In genomic region chr5:56681346-56681745, GRCh38 we compare ENCODE assay signal across 20 cellular contexts.
DNase-seq lines count a peak whose midpoint lies in the region; ATAC-seq and TF ChIP-seq lines count a peak whose summit lies in the region.
"Had no signal": no experiment of that assay in that cellular context is flagged by ENCODE, and none has a peak within 500 bp of the region (broad histone marks: within the 10 kb centered on the region; RNA-seq: fewer than 3 reads in every experiment).

No MANE protein-coding gene starts in this region.

- no peak overlapping the region for H3K4me3 ChIP-seq in SK-N-SH (ENCODE audit: low read depth in 2 of 2, low read length in 1 of 2)
- H3K4me3 ChIP-seq: HAP-1, prostate gland, upper lobe of left lung had no signal

- no peak for TF ChIP-seq CTCF in SK-N-SH (IDR thresholded peaks at IDR 0.05)
- no peak for TF ChIP-seq CTCF in chondrocyte (IDR thresholded peaks at IDR 0.05)

- H3K4me1 ChIP-seq in SK-N-SH (ENCODE audit: control insufficient read depth in 1 of 2, insufficient read depth in 2 of 2, low read depth in 1 of 2, low read length in 1 of 2): peaks cover 0 to 2% of the 10 kb centered on the region in 2 experiments; a peak in 2 of 4 replicates
- H3K4me1 ChIP-seq: HAP-1, prostate gland had no signal

- H4K20me1 ChIP-seq in SK-N-SH (ENCODE audit: insufficient read depth): no peaks in the 10 kb centered on the region

- H3K4me1 Mint-ChIP-seq in IgD-negative memory B cell (peaks cover 42 to 54% (median 49%) of the 10 kb centered on the region in 3 donors), chondrocyte (ENCODE audit: low read depth) (peaks cover 47% of the 10 kb centered on the region)
- H3K4me1 Mint-ChIP-seq: immature natural killer cell had no signal

- no peak for DNase-seq in SK-N-SH
- DNase-seq in chondrocyte (ENCODE audit: low spot score): no peak
- peak; percentile 72 for DNase-seq in smooth muscle cell of the brain vasculature (ENCODE audit: low read depth, low spot score)
- no peak for DNase-seq in HEK293T (ENCODE audit: extremely low spot score)
- DNase-seq in GM19238 (ENCODE audit: insufficient read length, low spot score): no peak
- no peak for DNase-seq in NOMO-1 treated with DMSO at 0.1 percent for 48 hours (lab: John Stamatoyannopoulos, UW; ENCODE audit: unreplicated experiment)
- DNase-seq: activated CD8-positive, alpha-beta T cell treated with anti-CD3 and anti-CD28 coated beads for 36 hours; activated T-cell treated with anti-CD3 and anti-CD28 coated beads, Interleukin-2, amount 50 U/mL, for 72 hours; amniotic stem cell; head of caudate nucleus; immature natural killer cell; NCI-H1436 treated with DMSO at 0.1 percent for 48 hours; NCI-H524 treated with DMSO at 0.1 percent for 48 hours; upper lobe of left lung had no signal

- no peak for TF ChIP-seq EP300 in SK-N-SH (IDR thresholded peaks at IDR 0.05; ENCODE audit: borderline replicate concordance in 1 of 2, low read depth in 1 of 2, low read length in 1 of 2)

- no peak for ATAC-seq in SK-N-SH treated with all-trans-retinoic acid at 6 μM for 48 hours
- ATAC-seq: activated CD8-positive, alpha-beta T cell treated with anti-CD3 and anti-CD28 coated beads for 36 hours; activated T-cell treated with anti-CD3 and anti-CD28 coated beads, Interleukin-2, amount 50 U/mL, for 72 hours; natural killer cell treated with Interleukin-12 subunit alpha and Interleukin-12 subunit beta and Interleukin-15 and Interleukin-18, amount 100 ng/mL, for 72 hours had no signal

- H3K4me3 Mint-ChIP-seq in IgD-negative memory B cell (no peak overlapping the region), chondrocyte (ENCODE audit: unreplicated experiment) (no peak overlapping the region)
- H3K4me3 Mint-ChIP-seq: activated CD8-positive, alpha-beta T cell treated with anti-CD3 and anti-CD28 coated beads for 36 hours; activated T-cell treated with anti-CD3 and anti-CD28 coated beads, Interleukin-2, amount 50 U/mL, for 72 hours; dendritic cell treated with granulocyte-macrophage colony-stimulating factor and Interleukin-4, amounts not matched to agents 40 ng/mL and 50 ng/mL, for 4 days; immature natural killer cell; natural killer cell treated with Interleukin-12 subunit alpha and Interleukin-12 subunit beta and Interleukin-15 and Interleukin-18, amount 100 ng/mL, for 72 hours had no signal

- H3K9me2 ChIP-seq in SK-N-SH: no peaks in the 10 kb centered on the region

- H3K27ac Mint-ChIP-seq in IgD-negative memory B cell (peak overlapping the region in 2 of 3 donors; percentile 8 to 48), chondrocyte (ENCODE audit: unreplicated experiment) (peak overlapping the region; percentile 46)
- H3K27ac Mint-ChIP-seq: activated CD8-positive, alpha-beta T cell treated with anti-CD3 and anti-CD28 coated beads for 36 hours; activated T-cell treated with anti-CD3 and anti-CD28 coated beads, Interleukin-2, amount 50 U/mL, for 72 hours; dendritic cell treated with granulocyte-macrophage colony-stimulating factor and Interleukin-4, amounts not matched to agents 40 ng/mL and 50 ng/mL, for 4 days; immature natural killer cell; natural killer cell treated with Interleukin-12 subunit alpha and Interleukin-12 subunit beta and Interleukin-15 and Interleukin-18, amount 100 ng/mL, for 72 hours had no signal

- H3K9me3 Mint-ChIP-seq in IgD-negative memory B cell (peaks cover 0 to 4% (median 2%) of the 10 kb centered on the region in 3 donors), chondrocyte (ENCODE audit: low read depth) (no peaks in the 10 kb centered on the region)
- H3K9me3 Mint-ChIP-seq: activated CD8-positive, alpha-beta T cell treated with anti-CD3 and anti-CD28 coated beads for 36 hours; activated T-cell treated with anti-CD3 and anti-CD28 coated beads, Interleukin-2, amount 50 U/mL, for 72 hours; dendritic cell treated with granulocyte-macrophage colony-stimulating factor and Interleukin-4, amounts not matched to agents 40 ng/mL and 50 ng/mL, for 4 days; immature natural killer cell; natural killer cell treated with Interleukin-12 subunit alpha and Interleukin-12 subunit beta and Interleukin-15 and Interleukin-18, amount 100 ng/mL, for 72 hours had no signal

- no peaks in the 10 kb centered on the region for H3K36me3 ChIP-seq in SK-N-SH (replicated peaks in 1 of 2; ENCODE audit: control insufficient read depth in 1 of 2, insufficient read depth in 2 of 2, low read length in 1 of 2)
- H3K36me3 ChIP-seq: HAP-1, prostate gland, upper lobe of left lung had no signal

- TF ChIP-seq RAD21 in SK-N-SH (IDR thresholded peaks at IDR 0.05; ENCODE audit: low read length): no peak

- no peak overlapping the region for H3K4me2 ChIP-seq in SK-N-SH

- no peaks in the 10 kb centered on the region for H3K27me3 ChIP-seq in SK-N-SH (ENCODE audit: insufficient read depth)
- H3K27me3 ChIP-seq: upper lobe of left lung had no signal

- POLR2A ChIA-PET in SK-N-SH (lab: Yijun Ruan, JAX): no interaction called here
- POLR2A ChIA-PET in HEK293T (lab: Yijun Ruan, JAX): no interaction called here

- WGBS in SK-N-SH (ENCODE audit: low lambda C conversion rate): 50% methylated on average over 1 of the region's 1 CpG

- H3K36me3 Mint-ChIP-seq in IgD-negative memory B cell (peaks cover 7% of the 10 kb centered on the region), chondrocyte (ENCODE audit: low read depth) (no peaks in the 10 kb centered on the region)
- H3K36me3 Mint-ChIP-seq: immature natural killer cell; natural killer cell treated with Interleukin-12 subunit alpha and Interleukin-12 subunit beta and Interleukin-15 and Interleukin-18, amount 100 ng/mL, for 72 hours had no signal

- H3K9me3 ChIP-seq in SK-N-SH: no peaks in the 10 kb centered on the region
- H3K9me3 ChIP-seq: HAP-1, prostate gland, upper lobe of left lung had no signal

- no peak overlapping the region for H3K27ac ChIP-seq in SK-N-SH (ENCODE audit: low read depth in 2 of 2, low read length in 1 of 2)
- H3K27ac ChIP-seq: prostate gland, upper lobe of left lung had no signal

- H3K79me2 ChIP-seq in SK-N-SH (ENCODE audit: insufficient read depth): no peaks in the 10 kb centered on the region

- no peaks in the 10 kb centered on the region for H3F3A ChIP-seq in SK-N-SH (replicated peaks; ENCODE audit: insufficient read depth)

- H3K27me3 Mint-ChIP-seq in IgD-negative memory B cell (no peaks in the 10 kb centered on the region), chondrocyte (ENCODE audit: low read depth) (no peaks in the 10 kb centered on the region)
- H3K27me3 Mint-ChIP-seq: activated CD8-positive, alpha-beta T cell treated with anti-CD3 and anti-CD28 coated beads for 36 hours; dendritic cell treated with granulocyte-macrophage colony-stimulating factor and Interleukin-4, amounts not matched to agents 40 ng/mL and 50 ng/mL, for 4 days had no signal

- H3K9ac ChIP-seq in SK-N-SH: no peak overlapping the region

- CTCF ChIA-PET in SK-N-SH (lab: Yijun Ruan, JAX) (no interaction called here), HEK293T (lab: Yijun Ruan, JAX) (no interaction called here)

- H2AFZ ChIP-seq in SK-N-SH (ENCODE audit: low read depth): no peak overlapping the region

TF ChIP-seq in SK-N-SH, 30 proteins besides CTCF, POLR2A, EP300 and RAD21:
- peak; percentile 15; the same call in 1 of the 2 replicates for TF ChIP-seq NFIC (IDR thresholded peaks at IDR 0.05; ENCODE audit: borderline replicate concordance)
- TF ChIP-seq NRF1 (IDR thresholded peaks at IDR 0.05; ENCODE audit: low read depth, low read length): no peak
- no peak for TF ChIP-seq RFX5 (IDR thresholded peaks at IDR 0.05; ENCODE audit: low read length)

TF ChIP-seq in SK-N-SH treated with all-trans-retinoic acid at 6 μM for 48 hours, 23 proteins besides CTCF, POLR2A, EP300 and RAD21 (continues in another document):
- no peak for TF ChIP-seq ZNF565 (CRISPR knock-in tag; conservative IDR thresholded peaks at IDR 0.05; ENCODE audit: low read depth)
- no peak for TF ChIP-seq POU6F1 (CRISPR knock-in tag; IDR thresholded peaks at IDR 0.05; ENCODE audit: borderline replicate concordance, low read depth)
- no peak for TF ChIP-seq ZC3H10 (CRISPR knock-in tag; IDR thresholded peaks at IDR 0.05)
- TF ChIP-seq ZNF8 (CRISPR knock-in tag; IDR thresholded peaks at IDR 0.05): no peak
- TF ChIP-seq CSDC2 (CRISPR knock-in tag; IDR thresholded peaks at IDR 0.05): no peak
- TF ChIP-seq SNAI2 (CRISPR knock-in tag; IDR thresholded peaks at IDR 0.05): no peak

TF ChIP-seq in HEK293T, 16 proteins besides CTCF, POLR2A, EP300 and RAD21:
- TF ChIP-seq CTBP1 (IDR thresholded peaks at IDR 0.05; ENCODE audit: borderline replicate concordance) (no peak), SP1 (IDR thresholded peaks at IDR 0.05) (no peak), SUZ12 (IDR thresholded peaks at IDR 0.05) (no peak), FOXK2 (IDR thresholded peaks at IDR 0.05) (no peak), FOXM1 (IDR thresholded peaks at IDR 0.05; ENCODE audit: borderline replicate concordance) (no peak), TARDBP (IDR thresholded peaks at IDR 0.05) (no peak), HDGF (IDR thresholded peaks at IDR 0.05; ENCODE audit: borderline replicate concordance) (no peak), NFRKB (IDR thresholded peaks at IDR 0.05) (no peak), ARNT (IDR thresholded peaks at IDR 0.05) (no peak), PKNOX1 (IDR thresholded peaks at IDR 0.05) (no peak), ELF4 (IDR thresholded peaks at IDR 0.05) (no peak), ZNF384 (IDR thresholded peaks at IDR 0.05) (no peak), BHLHE40 (IDR thresholded peaks at IDR 0.05; ENCODE audit: borderline replicate concordance) (no peak), FOXA1 (IDR thresholded peaks at IDR 0.05) (no peak), L3MBTL2 (conservative IDR thresholded peaks at IDR 0.05) (no peak), LEF1 (IDR thresholded peaks at IDR 0.05; ENCODE audit: borderline replicate concordance) (no peak)
